19 cellular contexts compared by ENCODE assay signal in the genomic region with DNA sequence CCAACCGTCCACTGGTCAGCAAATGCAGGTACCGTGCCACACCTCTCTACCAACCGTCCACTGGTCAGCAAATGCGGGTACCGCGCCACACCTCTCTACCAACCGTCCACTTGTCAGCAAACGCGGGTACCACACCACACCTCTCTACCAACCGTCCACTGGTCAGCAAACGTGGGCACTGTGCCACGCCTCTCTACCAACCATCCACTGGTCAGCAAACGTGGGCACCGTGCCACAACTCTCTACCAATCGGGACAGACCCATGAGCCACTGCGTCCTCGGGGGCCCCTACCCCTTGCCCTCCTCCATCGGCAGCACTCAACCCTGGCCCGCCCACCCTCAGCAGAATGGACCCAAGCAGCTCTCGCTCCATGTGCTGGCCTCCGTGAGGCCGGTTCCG.
"Had no signal": no experiment of that assay in that cellular context is flagged by ENCODE, and none has a peak within 500 bp of the region (broad histone marks: within the 10 kb centered on the region; RNA-seq: fewer than 3 reads in every experiment).

No MANE protein-coding gene starts in this region.

- H3K27me3 Mint-ChIP-seq: activated CD4-positive, alpha-beta T cell treated with anti-CD3 and anti-CD28 coated beads, Interleukin-2, amount 10 ng/mL, durations not matched to agents 24 days and 14 days; stimulated activated naive B cell treated with anti-CD40 and anti-IgM and Interleukin-4, amounts not matched to agents 10 μg/mL and 1 μg/mL and 100 μg/mL, for 72 hours had no signal

- DNase-seq: activated CD4-positive, alpha-beta T cell treated with anti-CD3 and anti-CD28 coated beads, Interleukin-2, amount 10 ng/mL, durations not matched to agents 24 days and 14 days; activated CD4-positive, CD25-positive, alpha-beta regulatory T cell; activated gamma-delta T cell treated with Interleukin-2 at 50 U/mL for 16 hours; activated naive CD8-positive, alpha-beta T cell treated with anti-CD3 and anti-CD28 coated beads for 36 hours; activated T-cell treated with anti-CD3 and anti-CD28 coated beads, Interleukin-2, amount 50 U/mL, for 72 hours; amniotic stem cell; gastrocnemius medialis; left ventricle myocardium inferior; naive B cell; stimulated activated naive B cell treated with anti-CD40 and anti-IgM and Interleukin-4, amounts not matched to agents 10 μg/mL and 1 μg/mL and 100 μg/mL, for 72 hours; T-helper 9 cell had no signal

- H3K4me3 ChIP-seq: cardiac muscle cell, gastrocnemius medialis, left ventricle myocardium inferior, mucosa of descending colon, neural progenitor cell, ovary had no signal

- H3K4me3 Mint-ChIP-seq: activated CD4-positive, alpha-beta T cell treated with anti-CD3 and anti-CD28 coated beads, Interleukin-2, amount 10 ng/mL, durations not matched to agents 24 days and 14 days; activated naive CD8-positive, alpha-beta T cell treated with anti-CD3 and anti-CD28 coated beads for 36 hours; activated T-cell treated with anti-CD3 and anti-CD28 coated beads, Interleukin-2, amount 50 U/mL, for 72 hours; memory B cell; neural progenitor cell; stimulated activated naive B cell treated with anti-CD40 and anti-IgM and Interleukin-4, amounts not matched to agents 10 μg/mL and 1 μg/mL and 100 μg/mL, for 72 hours; T-cell had no signal

- H3K36me3 Mint-ChIP-seq: activated naive CD8-positive, alpha-beta T cell treated with anti-CD3 and anti-CD28 coated beads for 36 hours; memory B cell; naive B cell; neural progenitor cell; stimulated activated naive B cell treated with anti-CD40 and anti-IgM and Interleukin-4, amounts not matched to agents 10 μg/mL and 1 μg/mL and 100 μg/mL, for 72 hours; T-cell had no signal

- H3K9me3 ChIP-seq: gastrocnemius medialis, mucosa of descending colon, ovary had no signal

- H3K4me1 ChIP-seq: gastrocnemius medialis, left ventricle myocardium inferior, neural progenitor cell had no signal

- ATAC-seq: activated T-cell treated with anti-CD3 and anti-CD28 coated beads, Interleukin-2, amount 50 U/mL, for 72 hours; esophagus mucosa; gastrocnemius medialis; mucosa of descending colon; SK-N-SH treated with all-trans-retinoic acid at 6 μM for 48 hours; stimulated activated naive B cell treated with anti-CD40 and anti-IgM and Interleukin-4, amounts not matched to agents 10 μg/mL and 1 μg/mL and 100 μg/mL, for 72 hours; T-cell had no signal

- H3K4me1 Mint-ChIP-seq: activated CD4-positive, alpha-beta T cell treated with anti-CD3 and anti-CD28 coated beads, Interleukin-2, amount 10 ng/mL, durations not matched to agents 24 days and 14 days; activated naive CD8-positive, alpha-beta T cell treated with anti-CD3 and anti-CD28 coated beads for 36 hours; memory B cell; naive B cell; neural progenitor cell; stimulated activated naive B cell treated with anti-CD40 and anti-IgM and Interleukin-4, amounts not matched to agents 10 μg/mL and 1 μg/mL and 100 μg/mL, for 72 hours; T-cell had no signal

- H3K36me3 ChIP-seq: cardiac muscle cell, gastrocnemius medialis, left ventricle myocardium inferior, neural progenitor cell, ovary had no signal

- H3K27ac Mint-ChIP-seq: activated CD4-positive, alpha-beta T cell treated with anti-CD3 and anti-CD28 coated beads, Interleukin-2, amount 10 ng/mL, durations not matched to agents 24 days and 14 days; activated naive CD8-positive, alpha-beta T cell treated with anti-CD3 and anti-CD28 coated beads for 36 hours; activated T-cell treated with anti-CD3 and anti-CD28 coated beads, Interleukin-2, amount 50 U/mL, for 72 hours; memory B cell; naive B cell; neural progenitor cell; stimulated activated naive B cell treated with anti-CD40 and anti-IgM and Interleukin-4, amounts not matched to agents 10 μg/mL and 1 μg/mL and 100 μg/mL, for 72 hours; T-cell had no signal

- H3K9ac ChIP-seq: neural progenitor cell had no signal

- H3K27me3 ChIP-seq: cardiac muscle cell, gastrocnemius medialis, neural progenitor cell, ovary had no signal

- H3K27ac ChIP-seq: cardiac muscle cell, gastrocnemius medialis, left ventricle myocardium inferior, neural progenitor cell, ovary had no signal

- H3K9me3 Mint-ChIP-seq: activated CD4-positive, alpha-beta T cell treated with anti-CD3 and anti-CD28 coated beads, Interleukin-2, amount 10 ng/mL, durations not matched to agents 24 days and 14 days; neural progenitor cell had no signal
